Comparison of ENCODE assay signal across 10 cellular contexts in the genomic region with DNA sequence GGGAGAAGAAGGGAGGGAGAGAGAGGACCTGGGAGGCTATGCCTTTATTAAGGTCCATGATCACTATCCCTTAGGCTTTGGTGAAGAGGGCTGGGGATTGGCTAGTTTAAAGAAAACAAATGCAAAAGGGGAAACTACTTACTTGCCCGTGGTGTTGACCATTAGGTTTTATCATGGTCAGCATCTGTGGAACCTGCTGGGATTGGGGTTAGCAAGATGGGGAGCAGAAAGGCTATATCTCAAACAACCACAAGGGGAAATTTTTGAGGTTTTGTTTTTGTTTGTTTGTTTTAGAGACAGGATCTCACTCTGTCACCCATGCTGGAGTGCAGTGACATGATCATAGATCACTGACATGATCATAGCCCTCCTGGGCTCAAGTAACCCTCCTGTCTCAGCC. TPM values are rescaled to one million over a fixed set of nuclear protein-coding genes. Genes with fewer than 3 reads are reported as not detected.
DNase-seq lines count a peak whose midpoint lies in the region; ATAC-seq and TF ChIP-seq lines count a peak whose summit lies in the region.
"Had no signal": no experiment of that assay in that cellular context is flagged by ENCODE, and none has a peak within 500 bp of the region (broad histone marks: within the 10 kb centered on the region; RNA-seq: fewer than 3 reads in every experiment).

No MANE protein-coding gene starts in this region.

- peak; percentile 33; the same call in 1 of the 3 replicates for TF ChIP-seq CTCF in H9 (conservative IDR thresholded peaks at IDR 0.05)

- no peak overlapping the region for H3K4me3 Mint-ChIP-seq in H9

- H2AFZ ChIP-seq in H9 (ENCODE audit: low read length) (no peak overlapping the region), mesenchymal stem cell (ENCODE audit: low read depth, low read length) (no peak overlapping the region)

- no peaks in the 10 kb centered on the region for H3K27me3 ChIP-seq in H9 (ENCODE audit: insufficient read depth, low read length)
- no peaks in the 10 kb centered on the region for H3K27me3 ChIP-seq in mesenchymal stem cell (ENCODE audit: control insufficient read depth in 1 of 2, insufficient read depth in 1 of 2, low read length in 2 of 2)

- H3K27ac ChIP-seq in H9 (ENCODE audit: insufficient read length, low read depth, low read length) (no peak overlapping the region), mesenchymal stem cell (ENCODE audit: low read length, poor library complexity, severe bottlenecking) (peak overlapping the region; percentile 87)

- intact Hi-C loops in head of caudate nucleus (cut with DNase I), result no loop called here

- peaks cover 14% of the 10 kb centered on the region in 2 experiments for H3K4me1 Mint-ChIP-seq in H9

- no peaks in the 10 kb centered on the region for H3K23me2 ChIP-seq in H9 (ENCODE audit: insufficient read length, low read depth, low read length, poor library complexity, severe bottlenecking)

- H2AK5ac ChIP-seq in H9 (ENCODE audit: insufficient read length, low read length) (no peak overlapping the region), mesenchymal stem cell (ENCODE audit: low read length, severe bottlenecking) (peak overlapping the region; percentile 81)

- H4K8ac ChIP-seq in H9 (replicated peaks; ENCODE audit: insufficient read length, low read depth, low read length), result no peak overlapping the region
- H4K8ac ChIP-seq in mesenchymal stem cell (ENCODE audit: low read length), result peak overlapping the region; percentile 24

- H2BK120ac ChIP-seq in H9 (ENCODE audit: low read depth, low read length, poor library complexity, severe bottlenecking) (no peak overlapping the region), mesenchymal stem cell (ENCODE audit: low read depth, low read length) (peak overlapping the region; percentile 73)

- no peaks in the 10 kb centered on the region for H3K79me2 ChIP-seq in H9 (ENCODE audit: insufficient read depth, low read length)

- no CpG with 5 or more reads among the region's 1 CpG for whole genome bisulfite sequencing in H9 (ENCODE audit: extremely low coverage, insufficient read length, low lambda C conversion rate)
- WGBS in mesenchymal stem cell, result 19% methylated on average over 1 of the region's 1 CpG

- H3K36me3 ChIP-seq in mesenchymal stem cell (ENCODE audit: control insufficient read depth in 1 of 2, insufficient read depth in 2 of 2, low read depth in 1 of 2, low read length in 2 of 2), result no peaks in the 10 kb centered on the region

- DNase-seq in H9 (no peak), RPMI7951 (ENCODE audit: low read depth) (peak; percentile 43), mesenchymal stem cell (no peak), AG08396 (ENCODE audit: low spot score) (no peak), head of caudate nucleus (no peak)
- DNase-seq in stimulated activated CD4-positive, alpha-beta T cell treated with anti-CD3 and anti-CD28 coated beads, Interleukin-1b, Interleukin-23, amount 100 ng/mL, for 48 hours, result no peak
- DNase-seq: activated CD8-positive, alpha-beta memory T cell treated with anti-CD3 and anti-CD28 coated beads, Interleukin-2, amount 50 U/mL, for 4 hours had no signal

- no peak overlapping the region for H3K4me2 ChIP-seq in H9 (ENCODE audit: insufficient read depth, insufficient read length, low read length)
- no peak overlapping the region for H3K4me2 ChIP-seq in mesenchymal stem cell (ENCODE audit: low read length, poor library complexity, severe bottlenecking)

- H3K9me3 Mint-ChIP-seq in H9, result no peaks in the 10 kb centered on the region

- no peak overlapping the region for H3K27ac Mint-ChIP-seq in H9
- H3K27ac Mint-ChIP-seq: progenitor cell of endocrine pancreas had no signal

- no peak overlapping the region for H3T11ph ChIP-seq in H9 (ENCODE audit: low read length)

- H4K91ac ChIP-seq in H9 (ENCODE audit: insufficient read length, low read depth, low read length), result no peak overlapping the region
- H4K91ac ChIP-seq in mesenchymal stem cell (ENCODE audit: low read length), result peak overlapping the region; percentile 15

- H2BK20ac ChIP-seq in H9 (ENCODE audit: low read depth, low read length, poor library complexity, severe bottlenecking), result no peak overlapping the region

- H3K18ac ChIP-seq in H9 (ENCODE audit: insufficient read length, low read depth, low read length) (no peak overlapping the region), mesenchymal stem cell (ENCODE audit: low read depth in 1 of 2, low read length in 2 of 2) (peak overlapping the region; percentile 61 to 83)

- ATAC-seq in GM18511 (IDR thresholded peaks at IDR 0.05; ENCODE audit: unreplicated experiment) (peak; percentile 66), HG03097 (IDR thresholded peaks at IDR 0.05; ENCODE audit: low FRiP score, unreplicated experiment) (no peak)

- H3K4ac ChIP-seq in H9 (ENCODE audit: low read depth, low read length), result no peak overlapping the region
- peak overlapping the region in 1 of 2 experiments; percentile 61 for H3K4ac ChIP-seq in mesenchymal stem cell (ENCODE audit: low read depth in 1 of 2, low read length in 2 of 2)

- H3K14ac ChIP-seq in H9 (ENCODE audit: insufficient read depth, low read length) (no peak overlapping the region), mesenchymal stem cell (ENCODE audit: low read length in 2 of 2) (no peak overlapping the region)

- H2BK5ac ChIP-seq in H9 (ENCODE audit: insufficient read length, low read length) (no peak overlapping the region), mesenchymal stem cell (ENCODE audit: low read depth, low read length, poor library complexity, severe bottlenecking) (no peak overlapping the region)

- H3K23ac ChIP-seq in H9 (ENCODE audit: insufficient read length, low read depth, low read length), result no peak overlapping the region
- H3K23ac ChIP-seq in mesenchymal stem cell (ENCODE audit: low read length in 2 of 2), result no peak overlapping the region

- no peaks in the 10 kb centered on the region for H3K36me3 Mint-ChIP-seq in H9 (ENCODE audit: insufficient read depth in 1 of 3, low read depth in 3 of 3)

- no peaks in the 10 kb centered on the region; the same call in 1 of the 2 replicates for H3K4me1 ChIP-seq in H9 (ENCODE audit: insufficient read depth, low read length)
- H3K4me1 ChIP-seq in mesenchymal stem cell (ENCODE audit: control insufficient read depth, insufficient read depth, low read depth, low read length), result peaks cover 4% of the 10 kb centered on the region

- H3K9me3 ChIP-seq in H9 (ENCODE audit: control insufficient read depth, low read depth, low read length) (no peaks in the 10 kb centered on the region), mesenchymal stem cell (ENCODE audit: control insufficient read depth, low read length) (no peaks in the 10 kb centered on the region)

- H2BK15ac ChIP-seq in H9 (ENCODE audit: low read depth, low read length) (no peak overlapping the region), mesenchymal stem cell (ENCODE audit: low read depth, poor library complexity, severe bottlenecking) (peak overlapping the region; percentile 86)

- no peaks in the 10 kb centered on the region for H4K20me1 ChIP-seq in H9 (ENCODE audit: control insufficient read depth, insufficient read depth, insufficient read length)

- H3K27me3 Mint-ChIP-seq in H9 (ENCODE audit: low read depth), result no peaks in the 10 kb centered on the region; the same call in 1 of the 2 replicates
- H3K27me3 Mint-ChIP-seq: progenitor cell of endocrine pancreas had no signal

- H2BK12ac ChIP-seq in H9 (ENCODE audit: insufficient read length, low read depth, low read length), result no peak overlapping the region
- H2BK12ac ChIP-seq in mesenchymal stem cell (ENCODE audit: low read length in 2 of 2), result peak overlapping the region; percentile 89 to 94

- H3K79me1 ChIP-seq in H9 (ENCODE audit: insufficient read depth, low read depth, low read length, poor library complexity, severe bottlenecking), result no peaks in the 10 kb centered on the region
- H3K79me1 ChIP-seq in mesenchymal stem cell (replicated peaks; ENCODE audit: low read length, poor library complexity, severe bottlenecking), result no peaks in the 10 kb centered on the region

- no peak overlapping the region for H4K5ac ChIP-seq in H9 (ENCODE audit: insufficient read length, low read depth, low read length)

- no peak overlapping the region for H3K56ac ChIP-seq in H9 (ENCODE audit: insufficient read length, low read depth, low read length)

- H3K9ac ChIP-seq in H9 (ENCODE audit: extremely low read depth, insufficient read length, low read length), result no peak overlapping the region
- no peak overlapping the region for H3K9ac ChIP-seq in mesenchymal stem cell (ENCODE audit: low read length)

- no peak overlapping the region for H3K4me3 ChIP-seq in mesenchymal stem cell (ENCODE audit: insufficient read depth in 1 of 2, low read depth in 1 of 2, low read length in 2 of 2)

RNA-seq across cellular contexts. Expression of gene RAD23B, which starts 9.0 kb away (rescaled TPM):
- total RNA-seq in H9 (2021), result 154 and 165 TPM in 2 replicates
- total RNA-seq in RPMI7951 (2014; rRNA removed; shearing (Covaris generic)), result 122 and 139 TPM in 2 replicates
- polyA plus RNA-seq in mesenchymal stem cell (2013, experiment 1 of 2), result 125 TPM
- 130 TPM for polyA plus RNA-seq in mesenchymal stem cell (2013, experiment 2 of 2)
